In genomic region chrX:47247206-47247998, GRCh38 we compare ENCODE assay signal across 1 cellular context.
TF ChIP-seq lines count a peak whose summit lies in the region.

No MANE protein-coding gene starts in this region.

TF ChIP-seq in IMR-90, 13 proteins besides CTCF, POLR2A, EP300 and RAD21 (continued from another document):
- no peak for TF ChIP-seq RFX5 (IDR thresholded peaks at IDR 0.05; ENCODE audit: low read depth, low read length)
- TF ChIP-seq SMC3 (IDR thresholded peaks at IDR 0.05; ENCODE audit: low read depth, low read length) = no peak
- no peak for TF ChIP-seq RCOR1 (IDR thresholded peaks at IDR 0.05; ENCODE audit: insufficient replicate concordance, low read length)
- TF ChIP-seq FOS (IDR thresholded peaks at IDR 0.05; ENCODE audit: low read depth, low read length) = no peak
